Comparison of ENCODE assay signal across 15 cellular contexts in the genomic region with DNA sequence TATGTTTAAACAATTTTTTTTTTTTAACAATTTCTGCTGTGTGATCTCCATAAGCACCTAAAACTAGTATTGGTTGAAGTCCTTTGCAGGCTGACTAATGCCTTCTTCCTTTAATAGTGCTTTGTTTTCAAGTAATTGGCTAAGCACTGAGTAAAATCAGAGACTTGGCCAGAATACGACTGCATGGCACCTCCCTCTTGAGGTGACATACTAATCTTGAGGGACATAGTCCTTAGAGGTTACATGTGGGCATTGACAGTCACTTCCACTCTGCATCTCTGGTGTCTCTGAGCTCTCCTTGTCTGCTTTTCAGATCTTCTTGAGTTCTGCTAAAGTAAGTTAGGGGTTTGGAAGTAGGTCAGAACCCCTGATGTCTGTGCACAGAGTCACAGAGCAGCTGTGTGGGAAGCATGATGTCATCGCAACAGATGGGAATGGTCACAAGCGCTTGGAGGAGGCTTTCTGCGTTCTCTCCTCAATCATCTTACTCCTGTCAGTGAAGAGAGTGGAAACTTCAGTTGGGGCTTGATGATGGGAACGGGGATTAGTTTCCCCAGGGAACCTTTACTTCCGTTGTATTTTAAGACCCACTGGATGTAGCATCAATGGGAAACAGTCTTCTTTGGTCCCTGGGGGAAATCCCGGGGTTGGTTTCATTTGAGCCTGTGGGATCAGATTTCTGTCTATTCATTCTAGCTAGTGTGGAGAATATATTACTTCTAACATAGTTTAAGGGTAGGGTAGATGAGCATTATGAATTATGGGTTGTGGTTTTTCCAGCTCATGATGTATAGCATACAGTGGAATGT.
DNase-seq lines count a peak whose midpoint lies in the region; ATAC-seq and TF ChIP-seq lines count a peak whose summit lies in the region.
"Had no signal": no experiment of that assay in that cellular context is flagged by ENCODE, and none has a peak within 500 bp of the region (broad histone marks: within the 10 kb centered on the region; RNA-seq: fewer than 3 reads in every experiment).

No MANE protein-coding gene starts in this region.

- no peaks in the 10 kb centered on the region for H3K36me3 Mint-ChIP-seq in glutamatergic neuron (ENCODE audit: unreplicated experiment)

- H3F3A ChIP-seq in PC-3 (ENCODE audit: low read length, unreplicated experiment) (no peaks in the 10 kb centered on the region), SK-N-SH (replicated peaks; ENCODE audit: insufficient read depth) (no peaks in the 10 kb centered on the region)

- H3K9me3 Mint-ChIP-seq in glutamatergic neuron (ENCODE audit: unreplicated experiment) = peaks cover 7% of the 10 kb centered on the region
- H3K9me3 Mint-ChIP-seq: activated naive CD4-positive, alpha-beta T cell treated with anti-CD3 and anti-CD28 coated beads, Interleukin-2, amount 50 U/mL, for 24 hours had no signal

- H3K14ac ChIP-seq in neuronal stem cell (ENCODE audit: low read length) = no peak overlapping the region

- H3K4ac ChIP-seq in neuronal stem cell (ENCODE audit: low read length) = no peak overlapping the region

- H3K18ac ChIP-seq in neuronal stem cell (ENCODE audit: low read length) = no peak overlapping the region

- peaks cover 26% of the 10 kb centered on the region for H3K4me1 Mint-ChIP-seq in glutamatergic neuron (ENCODE audit: low read depth, unreplicated experiment)
- H3K4me1 Mint-ChIP-seq: activated CD8-positive, alpha-beta memory T cell treated with anti-CD3 and anti-CD28 coated beads, Interleukin-2, amount 10 ng/mL, durations not matched to agents 7 days and 5 days; activated naive CD4-positive, alpha-beta T cell treated with anti-CD3 and anti-CD28 coated beads, Interleukin-2, amount 50 U/mL, for 24 hours had no signal

- peak overlapping the region; percentile 93 for H3K27ac ChIP-seq in PC-3 (ENCODE audit: low read length)
- H3K27ac ChIP-seq in neuronal stem cell (replicated peaks; ENCODE audit: low read length) = no peak overlapping the region
- H3K27ac ChIP-seq in SK-N-SH (ENCODE audit: low read depth in 2 of 2, low read length in 1 of 2) = no peak overlapping the region
- H3K27ac ChIP-seq: coronary artery had no signal

- H3K36me3 ChIP-seq in PC-3 (ENCODE audit: low read depth, low read length) = peaks cover 29% of the 10 kb centered on the region
- H3K36me3 ChIP-seq in neuronal stem cell (replicated peaks in 1 of 2; ENCODE audit: control insufficient read depth in 2 of 2, insufficient read depth in 2 of 2, low read length in 2 of 2) = peaks cover 2 to 15% of the 10 kb centered on the region in 2 donors
- peaks cover 10 to 82% of the 10 kb centered on the region in 2 experiments for H3K36me3 ChIP-seq in SK-N-SH (replicated peaks in 1 of 2; ENCODE audit: control insufficient read depth in 1 of 2, insufficient read depth in 2 of 2, low read length in 1 of 2)

- no peak overlapping the region for H3K23ac ChIP-seq in neuronal stem cell (ENCODE audit: low read depth, low read length, poor library complexity)

- no CpG with 5 or more reads among the region's 7 CpGs for WGBS in neuronal stem cell (ENCODE audit: extremely low coverage in 2 of 2, insufficient read length in 2 of 2, insufficient replicate concordance in 1 of 2), 2 donors
- WGBS in SK-N-SH (ENCODE audit: low lambda C conversion rate) = 89% methylated on average over 7 of the region's 7 CpGs

- H3K4me1 ChIP-seq in PC-3 (ENCODE audit: insufficient read depth, low read length) (peaks cover 38% of the 10 kb centered on the region), neuronal stem cell (ENCODE audit: control insufficient read depth in 2 of 2, insufficient read depth in 1 of 2, low read depth in 1 of 2, low read length in 2 of 2) (peaks cover 5 to 8% of the 10 kb centered on the region in 2 donors), SK-N-SH (ENCODE audit: control insufficient read depth in 1 of 2, insufficient read depth in 2 of 2, low read depth in 1 of 2, low read length in 1 of 2) (peaks cover 0 to 8% of the 10 kb centered on the region in 2 experiments; a peak in 1 of 4 replicates)

- H3K27ac Mint-ChIP-seq in glutamatergic neuron (ENCODE audit: unreplicated experiment) = peak overlapping the region; percentile 98
- H3K27ac Mint-ChIP-seq: activated CD8-positive, alpha-beta memory T cell treated with anti-CD3 and anti-CD28 coated beads, Interleukin-2, amount 10 ng/mL, durations not matched to agents 7 days and 5 days; activated naive CD4-positive, alpha-beta T cell treated with anti-CD3 and anti-CD28 coated beads, Interleukin-2, amount 50 U/mL, for 24 hours had no signal

- peak overlapping the region; percentile 57 for H3K4me3 Mint-ChIP-seq in glutamatergic neuron (ENCODE audit: unreplicated experiment)
- H3K4me3 Mint-ChIP-seq: activated CD8-positive, alpha-beta memory T cell treated with anti-CD3 and anti-CD28 coated beads, Interleukin-2, amount 10 ng/mL, durations not matched to agents 7 days and 5 days; activated naive CD4-positive, alpha-beta T cell treated with anti-CD3 and anti-CD28 coated beads, Interleukin-2, amount 50 U/mL, for 24 hours had no signal

- peak overlapping the region; percentile 52 for H3K4me2 ChIP-seq in PC-3 (ENCODE audit: low read length)
- H3K4me2 ChIP-seq in neuronal stem cell (ENCODE audit: insufficient read depth, low read length, poor library complexity, severe bottlenecking) = no peak overlapping the region
- H3K4me2 ChIP-seq in SK-N-SH = no peak overlapping the region

- no TSS peak for BruUV-seq in PC-3 (replicated peaks; lab: Mats Ljungman, UMichigan)

- H2BK12ac ChIP-seq in neuronal stem cell (ENCODE audit: low read length) = no peak overlapping the region

- H2BK120ac ChIP-seq in neuronal stem cell (ENCODE audit: low read depth, low read length) = no peak overlapping the region

- H3K9me3 ChIP-seq in PC-3 (ENCODE audit: low read length) (no peaks in the 10 kb centered on the region), neuronal stem cell (replicated peaks in 1 of 2; ENCODE audit: control insufficient read depth in 2 of 2, insufficient read depth in 1 of 2, low read depth in 1 of 2, low read length in 2 of 2) (no peaks in the 10 kb centered on the region), SK-N-SH (no peaks in the 10 kb centered on the region)

- no peak overlapping the region for H4K91ac ChIP-seq in neuronal stem cell (ENCODE audit: low read depth, low read length, poor library complexity)

- H3K27me3 ChIP-seq in PC-3 (ENCODE audit: low read length) = no peaks in the 10 kb centered on the region
- H3K27me3 ChIP-seq in neuronal stem cell (ENCODE audit: control insufficient read depth in 3 of 3, insufficient read depth in 3 of 3, low read depth in 1 of 3, low read length in 3 of 3) = no peaks in the 10 kb centered on the region
- H3K27me3 ChIP-seq in SK-N-SH (ENCODE audit: insufficient read depth) = no peaks in the 10 kb centered on the region

- DNase-seq in EL (peak; percentile 40), PC-3 (peak; percentile 79), glutamatergic neuron (peak; percentile 53), skeletal muscle cell (ENCODE audit: low read depth) (peak; percentile 90), neuronal stem cell (ENCODE audit: low spot score) (no peak), SK-N-SH (no peak), NCI-H187 (lab: John Stamatoyannopoulos, UW) (no peak)
- DNase-seq in stimulated activated CD4-positive, alpha-beta T cell treated with anti-CD3 and anti-CD28 coated beads, Interleukin-12 subunit alpha, Interleukin-12 subunit beta, amount 100 ng/mL, for 4 hours = no peak
- DNase-seq: activated CD8-positive, alpha-beta memory T cell treated with anti-CD3 and anti-CD28 coated beads, Interleukin-2, amount 10 ng/mL, durations not matched to agents 7 days and 5 days; NCI-H2029 treated with DMSO at 0.1 percent for 48 hours; occipital lobe; T1000 had no signal

- no peak overlapping the region for H2BK15ac ChIP-seq in neuronal stem cell (ENCODE audit: low read length)

- H3K27me3 Mint-ChIP-seq in glutamatergic neuron (ENCODE audit: unreplicated experiment) = peaks cover 4% of the 10 kb centered on the region
- H3K27me3 Mint-ChIP-seq: activated CD8-positive, alpha-beta memory T cell treated with anti-CD3 and anti-CD28 coated beads, Interleukin-2, amount 10 ng/mL, durations not matched to agents 7 days and 5 days; activated naive CD4-positive, alpha-beta T cell treated with anti-CD3 and anti-CD28 coated beads, Interleukin-2, amount 50 U/mL, for 24 hours had no signal

- CTCF ChIA-PET in PC-3 (lab: Charles Lee) (interaction anchor here (1.0 kb wide), 1 partner anchor 11 kb away, joined by 3 read pairs; no protein-coding TSS in a partner anchor), SK-N-SH (lab: Yijun Ruan, JAX) (interaction anchor here (0.7 to 3.2 kb wide), 6 partner anchors 14 to 208 kb away, joined by 3 to 18 read pairs (median 10); no protein-coding TSS in a partner anchor)

- no peaks in the 10 kb centered on the region for H3K79me1 ChIP-seq in neuronal stem cell (ENCODE audit: low read depth, low read length)

- ATAC-seq in PC-3 = peak; percentile 57
- ATAC-seq: activated CD8-positive, alpha-beta memory T cell treated with anti-CD3 and anti-CD28 coated beads, Interleukin-2, amount 10 ng/mL, durations not matched to agents 7 days and 5 days; left lobe of liver had no signal

- no peak overlapping the region for H3K4me3 ChIP-seq in PC-3 (ENCODE audit: low read length)
- no peak overlapping the region for H3K4me3 ChIP-seq in skeletal muscle cell (ENCODE audit: low read depth, low read length)
- no peak overlapping the region for H3K4me3 ChIP-seq in neuronal stem cell (ENCODE audit: low read length in 2 of 2)
- no peak overlapping the region for H3K4me3 ChIP-seq in SK-N-SH (ENCODE audit: low read depth in 2 of 2, low read length in 1 of 2)
- H3K4me3 ChIP-seq: coronary artery had no signal

- no peak for TF ChIP-seq EP300 in SK-N-SH (IDR thresholded peaks at IDR 0.05; ENCODE audit: borderline replicate concordance in 1 of 2, low read depth in 1 of 2, low read length in 1 of 2)

- POLR2A ChIA-PET in PC-3 (lab: Charles Lee; ENCODE audit: unreplicated experiment) = no interaction called here
- POLR2A ChIA-PET in SK-N-SH (lab: Yijun Ruan, JAX) = no interaction called here

- no peak for TF ChIP-seq CTCF in PC-3 (conservative IDR thresholded peaks at IDR 0.05; ENCODE audit: low read depth, low read length)
- no peak for TF ChIP-seq CTCF in glutamatergic neuron (IDR thresholded peaks at IDR 0.05; ENCODE audit: partially characterized antibody, unreplicated experiment)
- TF ChIP-seq CTCF in SK-N-SH (IDR thresholded peaks at IDR 0.05) = no peak

- H3K9me2 ChIP-seq in PC-3 (replicated peaks; ENCODE audit: low read length) (no peaks in the 10 kb centered on the region), SK-N-SH (no peaks in the 10 kb centered on the region)

- no peak overlapping the region for H2AK5ac ChIP-seq in neuronal stem cell (ENCODE audit: low read depth, low read length)

- H3K79me2 ChIP-seq in PC-3 (ENCODE audit: low read length) (no peaks in the 10 kb centered on the region), SK-N-SH (ENCODE audit: insufficient read depth) (no peaks in the 10 kb centered on the region)

- no peak for TF ChIP-seq RAD21 in SK-N-SH (IDR thresholded peaks at IDR 0.05; ENCODE audit: low read length)

- intact Hi-C loops in PC-3 (cut with micrococcal nuclease) = no loop called here

- H4K20me1 ChIP-seq in PC-3 (ENCODE audit: low read length) = no peaks in the 10 kb centered on the region
- no peaks in the 10 kb centered on the region for H4K20me1 ChIP-seq in SK-N-SH (ENCODE audit: insufficient read depth)

- H2AFZ ChIP-seq in PC-3 (ENCODE audit: low read length) (no peak overlapping the region), neuronal stem cell (ENCODE audit: low read length) (no peak overlapping the region), SK-N-SH (ENCODE audit: low read depth) (no peak overlapping the region)

- H3K9ac ChIP-seq in PC-3 (ENCODE audit: low read length) (peak overlapping the region; percentile 59), neuronal stem cell (ENCODE audit: low read depth, low read length, poor library complexity) (no peak overlapping the region), SK-N-SH (no peak overlapping the region)

- H2BK5ac ChIP-seq in neuronal stem cell (ENCODE audit: low read length) = no peak overlapping the region

- H4K8ac ChIP-seq in neuronal stem cell (ENCODE audit: low read depth, low read length) = no peak overlapping the region

Comparison
In these comparisons a context has a peak if more than half of its experiments do, and no peak if none do; other contexts are left out.
1. DNase-seq: peak in EL (single experiment), PC-3 (single experiment), glutamatergic neuron (single experiment) and skeletal muscle cell (single experiment); none in stimulated activated CD4-positive, alpha-beta T cell treated with anti-CD3 and anti-CD28 coated beads, Interleukin-12 subunit alpha, Interleukin-12 subunit beta, amount 100 ng/mL, for 4 hours (single experiment), neuronal stem cell (single experiment), SK-N-SH (single experiment) and NCI-H187 (0 of 2).